In the genomic region with DNA sequence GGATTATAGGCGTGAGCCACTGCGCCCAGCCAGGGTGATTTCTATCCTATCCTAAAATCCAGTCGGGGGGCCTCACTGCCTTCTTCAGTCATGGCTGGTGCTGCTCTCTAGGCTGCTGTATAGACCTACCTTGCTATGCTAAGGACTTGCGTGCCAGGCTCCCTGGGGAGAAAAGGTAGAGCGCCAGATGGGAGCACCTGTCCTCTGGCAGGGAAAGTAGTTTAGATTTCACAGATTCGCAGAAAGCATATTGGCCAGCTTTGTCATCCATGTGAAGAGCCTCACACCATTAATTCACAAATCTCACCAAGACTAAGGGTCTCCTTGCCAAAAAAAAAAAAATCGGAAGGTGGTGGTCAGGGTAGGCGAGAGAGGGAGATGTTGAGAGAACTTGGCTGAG, we compare ENCODE assay signal across 30 cellular contexts.
"Had no signal": no experiment of that assay in that cellular context is flagged by ENCODE, and none has a peak within 500 bp of the region (broad histone marks: within the 10 kb centered on the region; RNA-seq: fewer than 3 reads in every experiment).

No MANE protein-coding gene starts in this region.

- H3K9me3 ChIP-seq: breast epithelium, gastroesophageal sphincter, heart left ventricle, pancreas, prostate gland, thoracic aorta had no signal

- H3K4me3 Mint-ChIP-seq: activated CD4-positive, alpha-beta memory T cell treated with anti-CD3 and anti-CD28 coated beads for 36 hours; activated T-cell treated with anti-CD3 and anti-CD28 coated beads, Interleukin-2, amount 50 U/mL, for 4 hours; activated T-helper 17 cell treated with anti-CD3 and anti-CD28 coated beads, Interleukin-2, amount 50 U/mL, for 72 hours; effector memory CD8-positive, alpha-beta T cell; immature natural killer cell; mesothelial cell of epicardium; naive B cell; neural crest cell; stimulated activated effector memory CD8-positive, alpha-beta T cell treated with anti-CD3 and anti-CD28 coated beads, Interleukin-12 subunit alpha, Interleukin-12 subunit beta, amount 100 ng/mL, for 72 hours; stimulated activated naive CD8-positive, alpha-beta T cell treated with anti-CD3 and anti-CD28 coated beads, Interleukin-15, Interleukin-2, amounts not matched to agents 100 ng/mL and 50 ng/mL, for 24 hours had no signal

- H3K9me3 Mint-ChIP-seq: activated CD4-positive, alpha-beta memory T cell treated with anti-CD3 and anti-CD28 coated beads for 36 hours; activated naive CD4-positive, alpha-beta T cell treated with anti-CD3 and anti-CD28 coated beads, Interleukin-2, amount 50 U/mL, for 72 hours; activated T-cell treated with anti-CD3 and anti-CD28 coated beads, Interleukin-2, amount 50 U/mL, for 4 hours; activated T-helper 17 cell treated with anti-CD3 and anti-CD28 coated beads, Interleukin-2, amount 50 U/mL, for 72 hours; effector memory CD8-positive, alpha-beta T cell; immature natural killer cell; mesothelial cell of epicardium; naive B cell; neural crest cell; stimulated activated effector memory CD8-positive, alpha-beta T cell treated with anti-CD3 and anti-CD28 coated beads, Interleukin-12 subunit alpha, Interleukin-12 subunit beta, amount 100 ng/mL, for 72 hours; stimulated activated naive CD8-positive, alpha-beta T cell treated with anti-CD3 and anti-CD28 coated beads, Interleukin-15, Interleukin-2, amounts not matched to agents 100 ng/mL and 50 ng/mL, for 24 hours had no signal

- DNase-seq: activated CD4-positive, alpha-beta memory T cell treated with anti-CD3 and anti-CD28 coated beads for 36 hours; activated CD4-positive, alpha-beta T cell treated with anti-CD3 and anti-CD28 coated beads for 4 hours; activated T-cell treated with anti-CD3 and anti-CD28 coated beads, Interleukin-2, amount 50 U/mL, for 4 hours; central memory CD4-positive, alpha-beta T cell; effector memory CD8-positive, alpha-beta T cell; heart left ventricle; hypothalamus; immature natural killer cell; kidney; left colon; naive B cell; nucleus accumbens; pancreas; retina; small intestine; stimulated activated CD4-positive, alpha-beta T cell treated with anti-CD3 and anti-CD28 coated beads, Interleukin-4, amount 100 ng/mL, for 24 hours; trophoblast cell had no signal

- H3K4me3 ChIP-seq: breast epithelium, coronary artery, gastroesophageal sphincter, heart left ventricle, pancreas, prostate gland, thoracic aorta had no signal

- H3K4me1 Mint-ChIP-seq: activated T-helper 17 cell treated with anti-CD3 and anti-CD28 coated beads, Interleukin-2, amount 50 U/mL, for 72 hours; immature natural killer cell; naive B cell; stimulated activated effector memory CD8-positive, alpha-beta T cell treated with anti-CD3 and anti-CD28 coated beads, Interleukin-12 subunit alpha, Interleukin-12 subunit beta, amount 100 ng/mL, for 72 hours had no signal

- H3K36me3 ChIP-seq: prostate gland had no signal

- H3K27me3 Mint-ChIP-seq: activated CD4-positive, alpha-beta memory T cell treated with anti-CD3 and anti-CD28 coated beads for 36 hours; activated T-helper 17 cell treated with anti-CD3 and anti-CD28 coated beads, Interleukin-2, amount 50 U/mL, for 72 hours; effector memory CD8-positive, alpha-beta T cell; naive B cell; stimulated activated naive CD8-positive, alpha-beta T cell treated with anti-CD3 and anti-CD28 coated beads, Interleukin-15, Interleukin-2, amounts not matched to agents 100 ng/mL and 50 ng/mL, for 24 hours had no signal

- H3K27ac ChIP-seq: breast epithelium, coronary artery, gastroesophageal sphincter, heart left ventricle, pancreas, prostate gland, thoracic aorta, VCaP had no signal

- H3K36me3 Mint-ChIP-seq: activated naive CD4-positive, alpha-beta T cell treated with anti-CD3 and anti-CD28 coated beads, Interleukin-2, amount 50 U/mL, for 72 hours had no signal

- H3K27ac Mint-ChIP-seq: activated CD4-positive, alpha-beta memory T cell treated with anti-CD3 and anti-CD28 coated beads for 36 hours; activated T-helper 17 cell treated with anti-CD3 and anti-CD28 coated beads, Interleukin-2, amount 50 U/mL, for 72 hours; effector memory CD8-positive, alpha-beta T cell; immature natural killer cell; mesothelial cell of epicardium; stimulated activated effector memory CD8-positive, alpha-beta T cell treated with anti-CD3 and anti-CD28 coated beads, Interleukin-12 subunit alpha, Interleukin-12 subunit beta, amount 100 ng/mL, for 72 hours; stimulated activated naive CD8-positive, alpha-beta T cell treated with anti-CD3 and anti-CD28 coated beads, Interleukin-15, Interleukin-2, amounts not matched to agents 100 ng/mL and 50 ng/mL, for 24 hours had no signal

- H3K4me1 ChIP-seq: breast epithelium, pancreas, prostate gland had no signal

- H3K27me3 ChIP-seq: breast epithelium, gastroesophageal sphincter, heart left ventricle, pancreas had no signal

- ATAC-seq: activated naive CD4-positive, alpha-beta T cell treated with anti-CD3 and anti-CD28 coated beads, Interleukin-2, amount 50 U/mL, for 72 hours; activated T-cell treated with anti-CD3 and anti-CD28 coated beads, Interleukin-2, amount 50 U/mL, for 4 hours; activated T-helper 17 cell treated with anti-CD3 and anti-CD28 coated beads, Interleukin-2, amount 50 U/mL, for 72 hours; effector memory CD8-positive, alpha-beta T cell; gastroesophageal sphincter; heart left ventricle; left colon; pancreas; sciatic nerve; stimulated activated effector memory CD8-positive, alpha-beta T cell treated with anti-CD3 and anti-CD28 coated beads, Interleukin-12 subunit alpha, Interleukin-12 subunit beta, amount 100 ng/mL, for 72 hours had no signal
